28 cellular contexts compared by ENCODE assay signal in genomic region chr15:37679627-37680026, GRCh38.
"Had no signal": no experiment of that assay in that cellular context is flagged by ENCODE, and none has a peak within 500 bp of the region (broad histone marks: within the 10 kb centered on the region; RNA-seq: fewer than 3 reads in every experiment).

No MANE protein-coding gene starts in this region.

- DNase-seq: activated CD4-positive, alpha-beta memory T cell treated with anti-CD3 and anti-CD28 coated beads for 36 hours; activated CD4-positive, alpha-beta T cell treated with anti-CD3 and anti-CD28 coated beads for 36 hours; activated CD4-positive, alpha-beta T cell treated with anti-CD3 and anti-CD28 coated beads, Interleukin-2, amount 10 ng/mL, durations not matched to agents 24 days and 14 days; activated CD4-positive, CD25-positive, alpha-beta regulatory T cell; activated CD4-positive, CD25-positive, alpha-beta regulatory T cell treated with anti-CD3 and anti-CD28 coated beads, Interleukin-2, amount 50 U/mL, for 72 hours; activated CD8-positive, alpha-beta memory T cell treated with anti-CD3 and anti-CD28 coated beads, Interleukin-2, amount 50 U/mL, for 48 hours; activated gamma-delta T cell; activated naive CD4-positive, alpha-beta T cell; activated naive CD4-positive, alpha-beta T cell treated with anti-CD3 and anti-CD28 coated beads, Interleukin-2, amount 10 ng/mL, durations not matched to agents 7 days and 5 days; activated naive CD8-positive, alpha-beta T cell treated with anti-CD3 and anti-CD28 coated beads, Interleukin-2, amount 10 ng/mL, durations not matched to agents 7 days and 5 days; activated T-cell treated with anti-CD3 and anti-CD28 coated beads for 4 hours; activated T-cell treated with anti-CD3 and anti-CD28 coated beads, Interleukin-2, amount 50 U/mL, for 24 hours; activated T-cell treated with anti-CD3 and anti-CD28 coated beads, Interleukin-2, amount 50 U/mL, for 72 hours; brain microvascular endothelial cell; cortex of kidney; dermis blood vessel endothelial cell; effector CD4-positive, alpha-beta T cell; effector memory CD8-positive, alpha-beta T cell; erythroblast; foreskin melanocyte; head of caudate nucleus; T-cell; T-helper 9 cell had no signal

- H3K27ac Mint-ChIP-seq: activated CD4-positive, alpha-beta memory T cell treated with anti-CD3 and anti-CD28 coated beads for 36 hours; activated CD4-positive, alpha-beta T cell treated with anti-CD3 and anti-CD28 coated beads for 36 hours; activated CD4-positive, alpha-beta T cell treated with anti-CD3 and anti-CD28 coated beads, Interleukin-2, amount 10 ng/mL, durations not matched to agents 24 days and 14 days; activated naive CD4-positive, alpha-beta T cell treated with anti-CD3 and anti-CD28 coated beads, Interleukin-2, amount 10 ng/mL, durations not matched to agents 7 days and 5 days; activated naive CD4-positive, alpha-beta T cell treated with anti-CD3 and anti-CD28 coated beads, Interleukin-2, amount 50 U/mL, for 72 hours; activated naive CD8-positive, alpha-beta T cell treated with anti-CD3 and anti-CD28 coated beads, Interleukin-2, amount 10 ng/mL, durations not matched to agents 7 days and 5 days; activated T-cell treated with anti-CD3 and anti-CD28 coated beads, Interleukin-2, amount 50 U/mL, for 24 hours; activated T-cell treated with anti-CD3 and anti-CD28 coated beads, Interleukin-2, amount 50 U/mL, for 72 hours; effector memory CD8-positive, alpha-beta T cell; T-cell; T-helper 1 cell treated with Interleukin-12 subunit alpha and Interleukin-12 subunit beta and Interleukin-4 antibody, amounts not matched to agents 30 μg/mL and 1 μg/mL, for 36 hours had no signal

- H3K4me1 ChIP-seq: esophagus muscularis mucosa, gastroesophageal sphincter had no signal

- H3K27me3 ChIP-seq: brain microvascular endothelial cell, esophagus muscularis mucosa, gastroesophageal sphincter had no signal

- ATAC-seq: activated CD4-positive, alpha-beta T cell treated with anti-CD3 and anti-CD28 coated beads for 36 hours; activated naive CD4-positive, alpha-beta T cell treated with anti-CD3 and anti-CD28 coated beads, Interleukin-2, amount 50 U/mL, for 72 hours; activated T-cell treated with anti-CD3 and anti-CD28 coated beads, Interleukin-2, amount 50 U/mL, for 72 hours; effector memory CD8-positive, alpha-beta T cell; gastroesophageal sphincter; T-cell had no signal

- H3K36me3 ChIP-seq: brain microvascular endothelial cell, esophagus muscularis mucosa, gastroesophageal sphincter had no signal

- H3K4me1 Mint-ChIP-seq: activated CD4-positive, alpha-beta T cell treated with anti-CD3 and anti-CD28 coated beads for 36 hours; activated CD4-positive, alpha-beta T cell treated with anti-CD3 and anti-CD28 coated beads, Interleukin-2, amount 10 ng/mL, durations not matched to agents 24 days and 14 days; activated naive CD4-positive, alpha-beta T cell treated with anti-CD3 and anti-CD28 coated beads, Interleukin-2, amount 10 ng/mL, durations not matched to agents 7 days and 5 days; activated naive CD8-positive, alpha-beta T cell treated with anti-CD3 and anti-CD28 coated beads, Interleukin-2, amount 10 ng/mL, durations not matched to agents 7 days and 5 days; central memory CD8-positive, alpha-beta T cell; T-cell had no signal

- H3K9me3 ChIP-seq: esophagus muscularis mucosa, gastroesophageal sphincter had no signal

- H3K27ac ChIP-seq: brain microvascular endothelial cell, esophagus muscularis mucosa, gastroesophageal sphincter had no signal

- H3K36me3 Mint-ChIP-seq: activated CD4-positive, alpha-beta memory T cell treated with anti-CD3 and anti-CD28 coated beads for 36 hours; activated naive CD4-positive, alpha-beta T cell treated with anti-CD3 and anti-CD28 coated beads, Interleukin-2, amount 10 ng/mL, durations not matched to agents 7 days and 5 days; activated naive CD4-positive, alpha-beta T cell treated with anti-CD3 and anti-CD28 coated beads, Interleukin-2, amount 50 U/mL, for 72 hours; activated naive CD8-positive, alpha-beta T cell treated with anti-CD3 and anti-CD28 coated beads, Interleukin-2, amount 10 ng/mL, durations not matched to agents 7 days and 5 days; T-cell had no signal

- H3K27me3 Mint-ChIP-seq: activated CD4-positive, alpha-beta memory T cell treated with anti-CD3 and anti-CD28 coated beads for 36 hours; activated CD4-positive, alpha-beta T cell treated with anti-CD3 and anti-CD28 coated beads for 36 hours; activated CD4-positive, alpha-beta T cell treated with anti-CD3 and anti-CD28 coated beads, Interleukin-2, amount 10 ng/mL, durations not matched to agents 24 days and 14 days; activated naive CD4-positive, alpha-beta T cell treated with anti-CD3 and anti-CD28 coated beads, Interleukin-2, amount 10 ng/mL, durations not matched to agents 7 days and 5 days; activated naive CD8-positive, alpha-beta T cell treated with anti-CD3 and anti-CD28 coated beads, Interleukin-2, amount 10 ng/mL, durations not matched to agents 7 days and 5 days; activated T-cell treated with anti-CD3 and anti-CD28 coated beads, Interleukin-2, amount 50 U/mL, for 24 hours; central memory CD8-positive, alpha-beta T cell; effector memory CD8-positive, alpha-beta T cell; T-cell had no signal

- H3K9me3 Mint-ChIP-seq: activated CD4-positive, alpha-beta memory T cell treated with anti-CD3 and anti-CD28 coated beads for 36 hours; activated CD4-positive, alpha-beta T cell treated with anti-CD3 and anti-CD28 coated beads, Interleukin-2, amount 10 ng/mL, durations not matched to agents 24 days and 14 days; activated naive CD4-positive, alpha-beta T cell treated with anti-CD3 and anti-CD28 coated beads, Interleukin-2, amount 10 ng/mL, durations not matched to agents 7 days and 5 days; activated naive CD8-positive, alpha-beta T cell treated with anti-CD3 and anti-CD28 coated beads, Interleukin-2, amount 10 ng/mL, durations not matched to agents 7 days and 5 days; activated T-cell treated with anti-CD3 and anti-CD28 coated beads, Interleukin-2, amount 50 U/mL, for 24 hours; T-cell; T-helper 1 cell treated with Interleukin-12 subunit alpha and Interleukin-12 subunit beta and Interleukin-4 antibody, amounts not matched to agents 30 μg/mL and 1 μg/mL, for 36 hours had no signal

- H3K4me3 Mint-ChIP-seq: activated CD4-positive, alpha-beta memory T cell treated with anti-CD3 and anti-CD28 coated beads for 36 hours; activated CD4-positive, alpha-beta T cell treated with anti-CD3 and anti-CD28 coated beads for 36 hours; activated CD4-positive, alpha-beta T cell treated with anti-CD3 and anti-CD28 coated beads, Interleukin-2, amount 10 ng/mL, durations not matched to agents 24 days and 14 days; activated naive CD4-positive, alpha-beta T cell treated with anti-CD3 and anti-CD28 coated beads, Interleukin-2, amount 10 ng/mL, durations not matched to agents 7 days and 5 days; activated naive CD8-positive, alpha-beta T cell treated with anti-CD3 and anti-CD28 coated beads, Interleukin-2, amount 10 ng/mL, durations not matched to agents 7 days and 5 days; activated T-cell treated with anti-CD3 and anti-CD28 coated beads, Interleukin-2, amount 50 U/mL, for 24 hours; activated T-cell treated with anti-CD3 and anti-CD28 coated beads, Interleukin-2, amount 50 U/mL, for 72 hours; central memory CD8-positive, alpha-beta T cell; effector memory CD8-positive, alpha-beta T cell; T-cell; T-helper 1 cell treated with Interleukin-12 subunit alpha and Interleukin-12 subunit beta and Interleukin-4 antibody, amounts not matched to agents 30 μg/mL and 1 μg/mL, for 36 hours had no signal

- H3K4me3 ChIP-seq: esophagus muscularis mucosa, gastroesophageal sphincter had no signal
